8 cellular contexts compared by ENCODE assay signal in genomic region chr20:19784511-19785172, GRCh38. TPM values are rescaled to one million over a fixed set of nuclear protein-coding genes. Genes with fewer than 3 reads are reported as not detected.
DNase-seq lines count a peak whose midpoint lies in the region; ATAC-seq, FAIRE-seq and TF ChIP-seq lines count a peak whose summit lies in the region.

No MANE protein-coding gene starts in this region.

- no peaks in the 10 kb centered on the region for H4K20me1 ChIP-seq in SU-DHL-6 (ENCODE audit: low read depth, low read length)

- no peak for ATAC-seq in HG03025 (IDR thresholded peaks at IDR 0.05; ENCODE audit: low FRiP score, unreplicated experiment)

- peaks cover 8 to 38% (median 25%) of the 10 kb centered on the region in 4 donors for H3K4me1 ChIP-seq in transverse colon

- no peak for TF ChIP-seq EP300 in transverse colon (IDR thresholded peaks at IDR 0.05; ENCODE audit: low read depth)

- no peaks in the 10 kb centered on the region for H3F3A ChIP-seq in SU-DHL-6 (ENCODE audit: insufficient read depth)

- no peak overlapping the region for H3K27ac ChIP-seq in SU-DHL-6 (ENCODE audit: low read depth, low read length)
- peak overlapping the region; percentile 76 for H3K27ac ChIP-seq in epithelial cell of prostate
- peak overlapping the region; percentile 45 to 71 (median 60) for H3K27ac ChIP-seq in transverse colon

- no peak overlapping the region for H3K9ac ChIP-seq in SU-DHL-6 (ENCODE audit: low read length)

- H2AFZ ChIP-seq in SU-DHL-6 (ENCODE audit: low read depth, low read length, severe bottlenecking): no peak overlapping the region

- no peaks in the 10 kb centered on the region for H3K27me3 ChIP-seq in SU-DHL-6 (ENCODE audit: low read length)
- no peaks in the 10 kb centered on the region for H3K27me3 ChIP-seq in transverse colon

- DNase-seq in AG10803 (ENCODE audit: low read depth) (peak; percentile 86), GM12891 (ENCODE audit: insufficient read length, low spot score) (peak; percentile 14), NCI-H1436 (lab: John Stamatoyannopoulos, UW) (peak; percentile 73), epithelial cell of prostate (ENCODE audit: low read depth, low spot score) (no peak), middle frontal gyrus (ENCODE audit: extremely low spot score, low spot score) (peak; percentile 84), transverse colon (peak; percentile 36)

- H3K9me3 ChIP-seq in SU-DHL-6 (ENCODE audit: insufficient read depth, low read length): no peaks in the 10 kb centered on the region
- no peaks in the 10 kb centered on the region for H3K9me3 ChIP-seq in transverse colon

- WGBS in transverse colon (ENCODE audit: low coverage in 1 of 2), 2 donors: 9 to 18% methylated on average over 8 to 11 of the region's 11 CpGs

- no peak overlapping the region; the same call in 1 of the 2 replicates for H3K4me3 ChIP-seq in AG10803 (ENCODE audit: low read length)
- H3K4me3 ChIP-seq in SU-DHL-6 (ENCODE audit: insufficient read depth, low read length, poor library complexity, severe bottlenecking): no peak overlapping the region
- no peak overlapping the region for H3K4me3 ChIP-seq in transverse colon

- no peak for FAIRE-seq in GM12891 (lab: Jason Lieb, UNC)

- in situ Hi-C loops in transverse colon (cut with MboI; ENCODE audit: low pct_ligation_motif_present in 1 of 4, low pct_unique_long_range_greater_than_20kb in 1 of 4, low sequenced_read_pairs in 3 of 4): loop anchor here (5.0 to 25.0 kb wide), 6 partner anchors 90 to 220 kb away; no protein-coding TSS in a partner anchor

- H3K79me2 ChIP-seq in SU-DHL-6 (ENCODE audit: insufficient read depth, low read length): no peaks in the 10 kb centered on the region

- H3K36me3 ChIP-seq in SU-DHL-6 (ENCODE audit: low read length) (no peaks in the 10 kb centered on the region), transverse colon (no peaks in the 10 kb centered on the region)

- no peaks in the 10 kb centered on the region for H3K9me2 ChIP-seq in SU-DHL-6 (replicated peaks; ENCODE audit: insufficient read depth, low read length)

- H3K4me2 ChIP-seq in SU-DHL-6 (ENCODE audit: low read depth, low read length, poor library complexity, severe bottlenecking): no peak overlapping the region

- TF ChIP-seq CTCF in AG10803 (conservative IDR thresholded peaks at IDR 0.05; ENCODE audit: low read length) (peak; percentile 80), SU-DHL-6 (IDR thresholded peaks at IDR 0.05; ENCODE audit: insufficient read depth, low read length, poor library complexity, severe bottlenecking) (peak; percentile 58), transverse colon (IDR thresholded peaks at IDR 0.05) (peak; percentile 72 to 83 (median 82))

- no peak for TF ChIP-seq POLR2A in GM12891 (IDR thresholded peaks at IDR 0.05; ENCODE audit: low read depth, low read length)
- TF ChIP-seq POLR2A in transverse colon (IDR thresholded peaks at IDR 0.05): no peak

- intact Hi-C loops in transverse colon (cut with DNase I; ENCODE audit: low total_unique reads): loop anchor here (5.0 kb wide), 1 partner anchor 213 kb away; no protein-coding TSS in a partner anchor

TF ChIP-seq in GM12891, 5 proteins besides CTCF, POLR2A, EP300 and RAD21:
- TF ChIP-seq TAF1 (IDR thresholded peaks at IDR 0.05; ENCODE audit: low read depth, low read length) (no peak), POLR2AphosphoS5 (IDR thresholded peaks at IDR 0.05; ENCODE audit: low read depth, low read length) (no peak), POU2F2 (IDR thresholded peaks at IDR 0.05; ENCODE audit: low read depth, low read length) (no peak), PAX5 (IDR thresholded peaks at IDR 0.05; ENCODE audit: insufficient read depth, low read length, severe bottlenecking) (no peak), SPI1 (IDR thresholded peaks at IDR 0.05; ENCODE audit: low read depth, low read length) (no peak)

RNA-seq across cellular contexts. Expression of gene RIN2, which starts 26.6 kb away (rescaled TPM):
- 0.40 TPM for polyA plus RNA-seq in GM12891 (2012; ENCODE audit: low read depth, missing spikeins)
- total RNA-seq in transverse colon: 100 to 1,000 TPM in 2 of 4 donors, 10 to 100 TPM in 2; 53.2 to 157 (median 104) TPM
